Comparison of ENCODE assay signal across 3 cellular contexts in the genomic region with DNA sequence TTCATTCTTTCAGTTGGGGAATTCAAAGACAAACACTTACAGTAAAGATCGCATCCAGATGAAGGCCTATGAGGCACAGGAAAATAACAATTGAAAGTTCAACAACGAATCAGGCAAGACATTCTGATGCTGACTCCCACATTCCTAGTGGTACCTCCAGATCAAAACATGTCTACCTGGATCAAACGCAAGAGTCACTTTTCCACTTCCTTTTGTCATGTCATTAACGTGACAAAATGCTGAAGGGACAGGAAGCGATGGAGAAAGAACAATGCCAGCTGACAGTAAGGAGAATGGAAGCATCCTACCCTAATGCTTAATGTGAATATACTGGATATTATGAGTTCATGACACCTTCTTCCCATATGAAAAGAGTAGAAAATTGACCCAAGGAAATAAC.
"Had no signal": no experiment of that assay in that cellular context is flagged by ENCODE, and none has a peak within 500 bp of the region (broad histone marks: within the 10 kb centered on the region; RNA-seq: fewer than 3 reads in every experiment).

No MANE protein-coding gene starts in this region.

- H3K4me3 ChIP-seq: GM12878 had no signal

- DNase-seq: GDM1, GF-D8 had no signal
